ENCODE assay signal across 19 cellular contexts in genomic region chr11:36447947-36448346, GRCh38.
DNase-seq lines count a peak whose midpoint lies in the region; ATAC-seq, FAIRE-seq and TF ChIP-seq lines count a peak whose summit lies in the region.
"Had no signal": no experiment of that assay in that cellular context is flagged by ENCODE, and none has a peak within 500 bp of the region (broad histone marks: within the 10 kb centered on the region; RNA-seq: fewer than 3 reads in every experiment).

No MANE protein-coding gene starts in this region.

- H3K27ac Mint-ChIP-seq in activated CD4-positive, alpha-beta memory T cell treated with anti-CD3 and anti-CD28 coated beads, Interleukin-2, amount 10 ng/mL, durations not matched to agents 7 days and 5 days, result no peak overlapping the region
- H3K27ac Mint-ChIP-seq: activated naive CD4-positive, alpha-beta T cell treated with anti-CD3 and anti-CD28 coated beads, Interleukin-2, amount 50 U/mL, for 24 hours; brain; stimulated activated naive CD8-positive, alpha-beta T cell treated with anti-CD3 and anti-CD28 coated beads, Interleukin-15, amount 100 ng/mL, for 72 hours had no signal

- H3K27me3 Mint-ChIP-seq in activated CD4-positive, alpha-beta memory T cell treated with anti-CD3 and anti-CD28 coated beads, Interleukin-2, amount 10 ng/mL, durations not matched to agents 7 days and 5 days, result peaks cover 2% of the 10 kb centered on the region
- H3K27me3 Mint-ChIP-seq: brain had no signal

- 23 to 28% methylated on average over 8 of the region's 8 CpGs for WGBS in pancreas, 2 donors

- intact Hi-C loops in pancreas (cut with DNase I), result no loop called here

- POLR2A ChIA-PET in activated CD4-positive, alpha-beta memory T cell treated with anti-CD3 and anti-CD28 coated beads, Interleukin-2, amount 10 ng/mL, durations not matched to agents 7 days and 5 days (lab: Charles Lee), result no interaction called here

- H3K9me3 ChIP-seq in pancreas, result no peaks in the 10 kb centered on the region
- H3K9me3 ChIP-seq: left lung, spleen had no signal

- peaks cover 36% of the 10 kb centered on the region for H3K4me1 Mint-ChIP-seq in activated CD4-positive, alpha-beta memory T cell treated with anti-CD3 and anti-CD28 coated beads, Interleukin-2, amount 10 ng/mL, durations not matched to agents 7 days and 5 days

- H3K36me3 Mint-ChIP-seq in activated CD4-positive, alpha-beta memory T cell treated with anti-CD3 and anti-CD28 coated beads, Interleukin-2, amount 10 ng/mL, durations not matched to agents 7 days and 5 days (ENCODE audit: low read depth), result peaks cover 65% of the 10 kb centered on the region
- H3K36me3 Mint-ChIP-seq: activated naive CD4-positive, alpha-beta T cell treated with anti-CD3 and anti-CD28 coated beads, Interleukin-2, amount 50 U/mL, for 24 hours had no signal

- FAIRE-seq in HTR-8/SVneo (lab: Jason Lieb, UNC) (peak; percentile 4), bronchial epithelial cell (lab: Jason Lieb, UNC) (no peak), pancreas (lab: Jason Lieb, UNC) (no peak)
- FAIRE-seq: GM19239 had no signal

- H3K27ac ChIP-seq in pancreas, result no peak overlapping the region
- H3K27ac ChIP-seq: left lung had no signal

- CTCF ChIA-PET in activated CD4-positive, alpha-beta memory T cell treated with anti-CD3 and anti-CD28 coated beads, Interleukin-2, amount 10 ng/mL, durations not matched to agents 7 days and 5 days (lab: Charles Lee), result no interaction called here

- H3K4me1 ChIP-seq in pancreas, result peaks cover 0 to 11% (median 11%) of the 10 kb centered on the region in 3 donors

- H3K9me3 Mint-ChIP-seq in activated CD4-positive, alpha-beta memory T cell treated with anti-CD3 and anti-CD28 coated beads, Interleukin-2, amount 10 ng/mL, durations not matched to agents 7 days and 5 days, result no peaks in the 10 kb centered on the region
- H3K9me3 Mint-ChIP-seq: activated naive CD4-positive, alpha-beta T cell treated with anti-CD3 and anti-CD28 coated beads, Interleukin-2, amount 50 U/mL, for 24 hours; stimulated activated naive CD8-positive, alpha-beta T cell treated with anti-CD3 and anti-CD28 coated beads, Interleukin-15, amount 100 ng/mL, for 72 hours had no signal

- H3K36me3 ChIP-seq in bronchial epithelial cell (ENCODE audit: control insufficient read depth, insufficient read depth, low read length) (no peaks in the 10 kb centered on the region), pancreas (no peaks in the 10 kb centered on the region)

- ATAC-seq in pancreas, result peak; percentile 37 to 81 (median 64)
- ATAC-seq: left lung; stimulated activated naive CD8-positive, alpha-beta T cell treated with anti-CD3 and anti-CD28 coated beads, Interleukin-15, amount 100 ng/mL, for 72 hours had no signal

- DNase-seq in HTR-8/SVneo (ENCODE audit: insufficient read length, low spot score) (no peak), NCI-H345 (lab: John Stamatoyannopoulos, UW) (peak; percentile 73), bronchial epithelial cell (ENCODE audit: low read depth) (peak; percentile 63), pancreas (peak in 5 of 6 donors; percentile 43 to 76 (median 62))
- DNase-seq in activated effector memory CD4-positive, alpha-beta T cell treated with Interleukin-2 at 50 U/mL for 16 hours, result no peak
- no peak for DNase-seq in activated CD4-positive, alpha-beta memory T cell treated with anti-CD3 and anti-CD28 coated beads, Interleukin-2, amount 10 ng/mL, durations not matched to agents 7 days and 5 days
- no peak for DNase-seq in NK-92 treated with Interleukin-12 subunit alpha and Interleukin-12 subunit beta, amount 100 ng/mL, for 24 hours (lab: John Stamatoyannopoulos, UW)
- DNase-seq: activated CD4-positive, alpha-beta T cell treated with anti-CD3 and anti-CD28 coated beads for 1 hour; DMS 273 treated with DMSO at 0.1 percent for 48 hours; KG1; left lung; NCI-H1694; SHP77; spleen; stimulated activated naive CD8-positive, alpha-beta T cell treated with anti-CD3 and anti-CD28 coated beads, Interleukin-15, amount 100 ng/mL, for 72 hours; T-helper 2 cell had no signal

- no peak overlapping the region for H3K4me3 Mint-ChIP-seq in activated CD4-positive, alpha-beta memory T cell treated with anti-CD3 and anti-CD28 coated beads, Interleukin-2, amount 10 ng/mL, durations not matched to agents 7 days and 5 days
- H3K4me3 Mint-ChIP-seq: activated naive CD4-positive, alpha-beta T cell treated with anti-CD3 and anti-CD28 coated beads, Interleukin-2, amount 50 U/mL, for 24 hours; brain; stimulated activated naive CD8-positive, alpha-beta T cell treated with anti-CD3 and anti-CD28 coated beads, Interleukin-15, amount 100 ng/mL, for 72 hours had no signal

- H3K4me3 ChIP-seq in bronchial epithelial cell (ENCODE audit: low read depth, low read length) (no peak overlapping the region), pancreas (no peak overlapping the region)
- H3K4me3 ChIP-seq: left lung, spleen had no signal

- no peaks in the 10 kb centered on the region for H3K27me3 ChIP-seq in bronchial epithelial cell (ENCODE audit: control insufficient read depth, insufficient read depth, low read length)
- H3K27me3 ChIP-seq in pancreas, result no peaks in the 10 kb centered on the region
- H3K27me3 ChIP-seq: left lung, spleen had no signal

- no peak for TF ChIP-seq CTCF in bronchial epithelial cell (IDR thresholded peaks at IDR 0.05; ENCODE audit: insufficient read depth, low read length, severe bottlenecking)
- TF ChIP-seq CTCF in pancreas (IDR thresholded peaks at IDR 0.05), result no peak

Comparison
In these comparisons a context has a peak if more than half of its experiments do, and no peak if none do; other contexts are left out.
1. DNase-seq: peak in NCI-H345 (single experiment), bronchial epithelial cell (single experiment) and pancreas (5 of 6); none in HTR-8/SVneo (single experiment), activated effector memory CD4-positive, alpha-beta T cell treated with Interleukin-2 at 50 U/mL for 16 hours (single experiment), activated CD4-positive, alpha-beta memory T cell treated with anti-CD3 and anti-CD28 coated beads, Interleukin-2, amount 10 ng/mL, durations not matched to agents 7 days and 5 days (single experiment) and NK-92 treated with Interleukin-12 subunit alpha and Interleukin-12 subunit beta, amount 100 ng/mL, for 24 hours (single experiment).